8 cellular contexts compared by ENCODE assay signal in genomic region chr11:7098235-7098832, GRCh38. TPM values are rescaled to one million over a fixed set of nuclear protein-coding genes. Genes with fewer than 3 reads are reported as not detected.
DNase-seq lines count a peak whose midpoint lies in the region; ATAC-seq, FAIRE-seq and TF ChIP-seq lines count a peak whose summit lies in the region.

No MANE protein-coding gene starts in this region.

- intact Hi-C loops in IMR-90 (cut with micrococcal nuclease), result loop anchor here (1.0 to 10.0 kb wide), 6 partner anchors 180 to 590 kb away; partner anchors contain the start of gene PPFIBP2
- intact Hi-C loops in PC-9 (cut with micrococcal nuclease; ENCODE audit: unreplicated experiment), result loop anchor here (2.0 kb wide), 1 partner anchor 1000 kb away; no protein-coding TSS in a partner anchor

- H3K23ac ChIP-seq in IMR-90 (ENCODE audit: low read depth, low read length) (no peak overlapping the region), H1 (ENCODE audit: insufficient read length) (no peak overlapping the region), mesenchymal stem cell (ENCODE audit: low read length in 2 of 2) (no peak overlapping the region)

- POLR2A ChIA-PET in IMR-90 (lab: Charles Lee; ENCODE audit: unreplicated experiment) (no interaction called here), PC-9 (lab: Charles Lee; ENCODE audit: unreplicated experiment) (no interaction called here), H1 (lab: Charles Lee; ENCODE audit: partially characterized antibody) (interaction anchor here (0.7 kb wide), 1 partner anchor 381 kb away, joined by 3 read pairs; no protein-coding TSS in a partner anchor)

- peak; percentile 85 for TF ChIP-seq RAD21 in IMR-90 (IDR thresholded peaks at IDR 0.05; ENCODE audit: low read length)
- peak; percentile 94 to 97 for TF ChIP-seq RAD21 in H1 (IDR thresholded peaks at IDR 0.05 in 1 of 2, conservative IDR thresholded peaks at IDR 0.05 in 1 of 2; ENCODE audit: low read depth in 2 of 2, low read length in 2 of 2)

- CTCF ChIA-PET in IMR-90 (lab: Yijun Ruan, JAX) (interaction anchor here (0.6 to 1.6 kb wide), 10 partner anchors 8 to 597 kb away, joined by 3 to 6 read pairs (median 4); no protein-coding TSS in a partner anchor), PC-9 (lab: Charles Lee) (no interaction called here), H1 (lab: Charles Lee; ENCODE audit: partially characterized antibody) (interaction anchor here (0.8 to 3.2 kb wide), 28 partner anchors 10 to 808 kb away, joined by 3 to 24 read pairs (median 4); no protein-coding TSS in a partner anchor)

- no peak overlapping the region for H4K8ac ChIP-seq in IMR-90 (ENCODE audit: low read depth in 2 of 2, low read length in 2 of 2)
- H4K8ac ChIP-seq in H1 (ENCODE audit: extremely low read depth, insufficient read depth, low read length), result no peak overlapping the region
- H4K8ac ChIP-seq in mesenchymal stem cell (ENCODE audit: low read length), result no peak overlapping the region

- TF ChIP-seq EP300 in H1 (IDR thresholded peaks at IDR 0.05; ENCODE audit: borderline replicate concordance in 1 of 2, low read depth in 2 of 2, low read length in 2 of 2), result no peak

- no peaks in the 10 kb centered on the region for H3K36me3 ChIP-seq in IMR-90 (ENCODE audit: control insufficient read depth, insufficient read depth, low read length)
- H3K36me3 ChIP-seq in PC-9 (ENCODE audit: low read depth), result no peaks in the 10 kb centered on the region
- no peaks in the 10 kb centered on the region for H3K36me3 ChIP-seq in H1 (ENCODE audit: control insufficient read depth in 2 of 4, insufficient read depth in 4 of 4, low read length in 3 of 4)
- no peaks in the 10 kb centered on the region for H3K36me3 ChIP-seq in mesenchymal stem cell (ENCODE audit: control insufficient read depth in 1 of 2, insufficient read depth in 2 of 2, low read depth in 1 of 2, low read length in 2 of 2)

- no peaks in the 10 kb centered on the region for H3F3A ChIP-seq in PC-9 (ENCODE audit: insufficient read depth, low read depth)

- H4K20me1 ChIP-seq in IMR-90 (ENCODE audit: insufficient read depth, low read length) (no peaks in the 10 kb centered on the region), PC-9 (ENCODE audit: insufficient read depth) (no peaks in the 10 kb centered on the region), H1 (replicated peaks in 1 of 2; ENCODE audit: control insufficient read depth in 1 of 2, insufficient read depth in 2 of 2, low read length in 2 of 2) (no peaks in the 10 kb centered on the region)

- no peak overlapping the region for H2AFZ ChIP-seq in IMR-90 (replicated peaks; ENCODE audit: low read length, poor library complexity)
- no peak overlapping the region for H2AFZ ChIP-seq in PC-9
- H2AFZ ChIP-seq in H1 (ENCODE audit: low read length), result no peak overlapping the region
- no peak overlapping the region for H2AFZ ChIP-seq in mesenchymal stem cell (ENCODE audit: low read depth, low read length)

- no peak overlapping the region for H3K18ac ChIP-seq in IMR-90 (ENCODE audit: low read depth, low read length)
- H3K18ac ChIP-seq in H1 (ENCODE audit: extremely low read depth, low read length), result no peak overlapping the region
- H3K18ac ChIP-seq in mesenchymal stem cell (ENCODE audit: low read depth in 1 of 2, low read length in 2 of 2), result no peak overlapping the region

- H3K56ac ChIP-seq in IMR-90 (ENCODE audit: extremely low read depth, insufficient read depth, low read length) (no peak overlapping the region), H1 (replicated peaks; ENCODE audit: insufficient read length, low read depth, low read length) (no peak overlapping the region)

- DNase-seq in DMS53 treated with DMSO at 0.1 percent for 48 hours (lab: John Stamatoyannopoulos, UW; ENCODE audit: unreplicated experiment) (peak; percentile 73), IMR-90 (peak; percentile 46), PC-9 (no peak), H1 (ENCODE audit: low read depth in 1 of 2, low spot score in 2 of 2) (no peak), mesenchymal stem cell (peak; percentile 65), 8988T (no peak), NCI-H128 (lab: John Stamatoyannopoulos, UW; ENCODE audit: unreplicated experiment) (no peak)

- H3K79me1 ChIP-seq in IMR-90 (ENCODE audit: low read depth in 1 of 2, low read length in 2 of 2) (no peaks in the 10 kb centered on the region), H1 (ENCODE audit: low read depth, low read length) (no peaks in the 10 kb centered on the region), mesenchymal stem cell (replicated peaks; ENCODE audit: low read length, poor library complexity, severe bottlenecking) (no peaks in the 10 kb centered on the region)

- H3K4ac ChIP-seq in IMR-90 (ENCODE audit: low read depth, low read length), result no peak overlapping the region
- H3K4ac ChIP-seq in H1 (replicated peaks; ENCODE audit: insufficient read length, low read depth, low read length), result no peak overlapping the region
- no peak overlapping the region for H3K4ac ChIP-seq in mesenchymal stem cell (ENCODE audit: low read depth in 1 of 2, low read length in 2 of 2)

- no peaks in the 10 kb centered on the region for H3K9me3 ChIP-seq in IMR-90 (ENCODE audit: control insufficient read depth, insufficient read depth, low read length)
- no peaks in the 10 kb centered on the region for H3K9me3 ChIP-seq in PC-9 (ENCODE audit: insufficient read depth, low read depth)
- H3K9me3 ChIP-seq in H1 (ENCODE audit: insufficient read depth in 2 of 2, low read depth in 1 of 2, low read length in 1 of 2), result no peaks in the 10 kb centered on the region
- H3K9me3 ChIP-seq in mesenchymal stem cell (ENCODE audit: control insufficient read depth, low read length), result no peaks in the 10 kb centered on the region

- H2BK120ac ChIP-seq in IMR-90 (ENCODE audit: low read depth, low read length) (no peak overlapping the region), H1 (replicated peaks; ENCODE audit: low read depth, low read length) (no peak overlapping the region), mesenchymal stem cell (ENCODE audit: low read depth, low read length) (no peak overlapping the region)

- H2AK9ac ChIP-seq in IMR-90 (replicated peaks; ENCODE audit: low read depth, low read length, poor library complexity), result no peak overlapping the region

- H3K9ac ChIP-seq in IMR-90 (ENCODE audit: low read depth, low read length) (no peak overlapping the region), H1 (replicated peaks in 1 of 4; ENCODE audit: extremely low read depth in 1 of 4, low read depth in 3 of 4, low read length in 3 of 4) (no peak overlapping the region), mesenchymal stem cell (ENCODE audit: low read length) (no peak overlapping the region)

- H3K4me1 ChIP-seq in IMR-90 (ENCODE audit: control insufficient read depth, insufficient read depth, low read length) (no peaks in the 10 kb centered on the region), PC-9 (replicated peaks; ENCODE audit: insufficient read depth) (no peaks in the 10 kb centered on the region), H1 (replicated peaks in 1 of 4; ENCODE audit: control insufficient read depth in 3 of 4, insufficient read depth in 4 of 4, low read length in 3 of 4) (no peaks in the 10 kb centered on the region), mesenchymal stem cell (ENCODE audit: control insufficient read depth, insufficient read depth, low read depth, low read length) (no peaks in the 10 kb centered on the region)

- WGBS in IMR-90 (ENCODE audit: extremely low coverage in 2 of 2, insufficient read length in 1 of 2), 2 experiments, result no CpG with 5 or more reads among the region's 2 CpGs
- WGBS in H1 (ENCODE audit: extremely low coverage in 1 of 2, insufficient coverage in 1 of 2, insufficient read length in 1 of 2, insufficient replicate concordance in 2 of 2, low coverage in 1 of 2, low lambda C conversion rate in 2 of 2, missing lambda C conversion rate in 1 of 2), 2 experiments, result 14% methylated on average over 2 of the region's 2 CpGs; no CpG with 5 or more reads in 1 of the 2 experiments
- 0% methylated on average over 2 of the region's 2 CpGs for WGBS in mesenchymal stem cell

- no peak overlapping the region for H4K5ac ChIP-seq in IMR-90 (ENCODE audit: low read depth, low read length)
- H4K5ac ChIP-seq in H1 (ENCODE audit: insufficient read length, low read depth, low read length), result no peak overlapping the region

- H2BK5ac ChIP-seq in IMR-90 (ENCODE audit: low read depth, low read length, poor library complexity, severe bottlenecking) (no peak overlapping the region), H1 (ENCODE audit: low read depth, low read length) (no peak overlapping the region), mesenchymal stem cell (ENCODE audit: low read depth, low read length, poor library complexity, severe bottlenecking) (no peak overlapping the region)

- ATAC-seq in GM21381 (IDR thresholded peaks at IDR 0.05; ENCODE audit: unreplicated experiment) (peak; percentile 86), IMR-90 (ENCODE audit: low read depth) (peak; percentile 83)

- H3K4me2 ChIP-seq in IMR-90 (ENCODE audit: low read depth, low read length) (no peak overlapping the region), PC-9 (no peak overlapping the region), H1 (ENCODE audit: insufficient read depth in 1 of 2, low read depth in 2 of 2, low read length in 2 of 2) (no peak overlapping the region), mesenchymal stem cell (ENCODE audit: low read length, poor library complexity, severe bottlenecking) (no peak overlapping the region)

- TF ChIP-seq POLR2A in IMR-90 (IDR thresholded peaks at IDR 0.05; ENCODE audit: low read depth, low read length) (no peak), H1 (IDR thresholded peaks at IDR 0.05; ENCODE audit: control extremely low read depth in 1 of 2, low read depth in 2 of 2, low read length in 2 of 2) (no peak)

- H3K27ac ChIP-seq in IMR-90 (ENCODE audit: insufficient read depth, low read length) (no peak overlapping the region), PC-9 (no peak overlapping the region), H1 (ENCODE audit: low read depth, low read length) (no peak overlapping the region), mesenchymal stem cell (ENCODE audit: low read length, poor library complexity, severe bottlenecking) (no peak overlapping the region)

- no peaks in the 10 kb centered on the region for H3K9me1 ChIP-seq in IMR-90 (ENCODE audit: insufficient read depth, low read length)

- H2BK15ac ChIP-seq in IMR-90 (ENCODE audit: low read depth, low read length), result no peak overlapping the region
- no peak overlapping the region for H2BK15ac ChIP-seq in H1 (ENCODE audit: low read length)
- H2BK15ac ChIP-seq in mesenchymal stem cell (ENCODE audit: low read depth, poor library complexity, severe bottlenecking), result no peak overlapping the region

- H3K79me2 ChIP-seq in PC-9 (ENCODE audit: low read depth) (no peaks in the 10 kb centered on the region), H1 (ENCODE audit: control insufficient read depth in 1 of 2, insufficient read depth in 2 of 2, low read length in 2 of 2) (no peaks in the 10 kb centered on the region)

- in situ Hi-C loops in IMR-90 (cut with MboI; ENCODE audit: low sequenced_read_pairs), result no loop called here

- H2BK12ac ChIP-seq in H1 (ENCODE audit: low read depth, low read length) (no peak overlapping the region), mesenchymal stem cell (ENCODE audit: low read length in 2 of 2) (no peak overlapping the region)

- H4K91ac ChIP-seq in IMR-90 (ENCODE audit: insufficient read depth, low read depth, low read length), result no peak overlapping the region
- no peak overlapping the region for H4K91ac ChIP-seq in H1 (replicated peaks; ENCODE audit: insufficient read length, low read length)
- no peak overlapping the region for H4K91ac ChIP-seq in mesenchymal stem cell (ENCODE audit: low read length)

- dilution Hi-C loops in IMR-90 (cut with HindIII; ENCODE audit: low sequenced_read_pairs, unreplicated experiment), result no loop called here

- BruUV-seq in IMR-90 (replicated peaks; lab: Mats Ljungman, UMichigan) (no TSS peak), PC-9 (replicated peaks; lab: Mats Ljungman, UMichigan) (no TSS peak)

- H3K4me3 ChIP-seq in IMR-90 (ENCODE audit: insufficient read depth, low read depth, low read length) (no peak overlapping the region), PC-9 (no peak overlapping the region), H1 (ENCODE audit: extremely low read depth in 1 of 4, insufficient read depth in 2 of 4, low read depth in 3 of 4, low read length in 4 of 4) (no peak overlapping the region), mesenchymal stem cell (ENCODE audit: insufficient read depth in 1 of 2, low read depth in 1 of 2, low read length in 2 of 2) (no peak overlapping the region)

- H2AK5ac ChIP-seq in IMR-90 (ENCODE audit: low read depth, low read length) (no peak overlapping the region), H1 (ENCODE audit: low read depth, low read length) (no peak overlapping the region), mesenchymal stem cell (ENCODE audit: low read length, severe bottlenecking) (no peak overlapping the region)

- TF ChIP-seq CTCF in IMR-90 (conservative IDR thresholded peaks at IDR 0.05; ENCODE audit: low read depth, low read length) (peak; percentile 77), PC-9 (conservative IDR thresholded peaks at IDR 0.05) (peak; percentile 71), H1 (IDR thresholded peaks at IDR 0.05; ENCODE audit: control extremely low read depth in 1 of 3, insufficient read depth in 1 of 3, low read depth in 1 of 3, low read length in 3 of 3) (peak in 2 of 3 experiments; percentile 69 to 71; a peak in 3 of 4 replicates)

- peak; percentile 98 for FAIRE-seq in H1 (lab: Jason Lieb, UNC)

- H3K27me3 ChIP-seq in IMR-90 (ENCODE audit: control insufficient read depth, insufficient read depth, low read length), result no peaks in the 10 kb centered on the region; the same call in 1 of the 2 replicates
- no peaks in the 10 kb centered on the region for H3K27me3 ChIP-seq in PC-9 (ENCODE audit: insufficient read depth, low read depth)
- no peaks in the 10 kb centered on the region for H3K27me3 ChIP-seq in H1 (replicated peaks in 1 of 4; ENCODE audit: control insufficient read depth in 3 of 4, extremely low read depth in 1 of 4, insufficient read depth in 3 of 4, low read length in 3 of 4)
- peaks cover 0 to 21% of the 10 kb centered on the region in 2 experiments for H3K27me3 ChIP-seq in mesenchymal stem cell (ENCODE audit: control insufficient read depth in 1 of 2, insufficient read depth in 1 of 2, low read length in 2 of 2)

- no peak overlapping the region for H2BK20ac ChIP-seq in IMR-90 (ENCODE audit: low read depth, low read length)
- H2BK20ac ChIP-seq in H1 (ENCODE audit: low read length), result no peak overlapping the region

- H3K23me2 ChIP-seq in H1 (ENCODE audit: low read depth, low read length), result no peaks in the 10 kb centered on the region

- H3K9me2 ChIP-seq in PC-9 (ENCODE audit: insufficient read depth), result no peaks in the 10 kb centered on the region

- H3K14ac ChIP-seq in IMR-90 (replicated peaks; ENCODE audit: low read depth, low read length) (no peak overlapping the region), H1 (ENCODE audit: insufficient read length) (no peak overlapping the region), mesenchymal stem cell (ENCODE audit: low read length in 2 of 2) (no peak overlapping the region)

RNA-seq across cellular contexts. Expression of gene RBMXL2, which starts 9.5 kb away (rescaled TPM):
- not detected in 2 replicates for total RNA-seq in IMR-90 (2012; rRNA removed)
- polyA plus RNA-seq in IMR-90 (2012; rRNA removed), result not detected in 2 replicates
- not detected in 2 replicates for polyA plus RNA-seq in IMR-90 (2012; cell fraction: cytosol; rRNA removed)
- 0.09 TPM in 1 of 2 replicates, not detected in the other for polyA plus RNA-seq in IMR-90 (2012; cell fraction: nucleus; rRNA removed; ENCODE audit: low replicate concordance)
- total RNA-seq in PC-9 (2021), result not detected in 2 replicates
- total RNA-seq in H1 (2021; fragmentation: NEBNext Ultra II Directional; extraction: Animal tissue kit (Norgen Biotek cat#: 25700)), result not detected in 2 replicates
- polyA plus RNA-seq in H1 (2011; rRNA removed), result not detected in 2 replicates
- polyA plus RNA-seq in H1 (2011; cell fraction: cytosol; rRNA removed), result not detected
- polyA plus RNA-seq in H1 (2011; cell fraction: nucleus; rRNA removed), result 0.07 TPM
- polyA plus RNA-seq in H1 (2012, experiment 1 of 2), result not detected in 4 replicates
- polyA plus RNA-seq in H1 (2012, experiment 2 of 2), result not detected
- polyA plus RNA-seq in H1 (2013, experiment 1 of 2), result not detected
- polyA plus RNA-seq in H1 (2013, experiment 2 of 2), result not detected
- not detected in 2 replicates for polyA minus RNA-seq in H1 (2011; rRNA and poly(A)+ RNA removed)
- polyA minus RNA-seq in H1 (2011; cell fraction: cytosol; rRNA and poly(A)+ RNA removed), result not detected
- 0.40 TPM for polyA minus RNA-seq in H1 (2011; cell fraction: nucleus; rRNA and poly(A)+ RNA removed)
- not detected for polyA plus RNA-seq in mesenchymal stem cell (2013, experiment 1 of 2)
- not detected for polyA plus RNA-seq in mesenchymal stem cell (2013, experiment 2 of 2)

Comparison
In these comparisons a context has a peak if more than half of its experiments do, and no peak if none do; other contexts are left out.
1. DNase-seq: peak in DMS53 treated with DMSO at 0.1 percent for 48 hours (single experiment), IMR-90 (single experiment) and mesenchymal stem cell (single experiment); none in PC-9 (0 of 2), H1 (0 of 2), 8988T (single experiment) and NCI-H128 (single experiment).
2. Peak in every context shown above with its lines, with median percentiles within 50 percentile points of each other: CTCF ChIP-seq.